ENCODE assay signal across 8 cellular contexts in genomic region chr19:28878862-28879566, GRCh38.
A peak's percentile ranks its signal among the peaks of the same experiment; 100 is the strongest.
DNase-seq lines count a peak whose midpoint lies in the region; ATAC-seq and TF ChIP-seq lines count a peak whose summit lies in the region.

No MANE protein-coding gene starts in this region.

- WGBS in IMR-90 (ENCODE audit: extremely low coverage in 2 of 2, insufficient read length in 1 of 2), 2 experiments: no CpG with 5 or more reads among the region's 11 CpGs

- 0 out of 2 replicates have a peak, but pooled peaks cover 3% of the 10 kb centered on the region for H3K9me1 ChIP-seq in IMR-90 (ENCODE audit: insufficient read depth, low read length)

- H2BK5ac ChIP-seq in IMR-90 (ENCODE audit: low read depth, low read length, poor library complexity, severe bottlenecking): no peak overlapping the region

- H3K56ac ChIP-seq in IMR-90 (ENCODE audit: extremely low read depth, insufficient read depth, low read length): no peak overlapping the region

- H3K23ac ChIP-seq in IMR-90 (ENCODE audit: low read depth, low read length): no peak overlapping the region

- H3F3A ChIP-seq in PC-3 (ENCODE audit: low read length, unreplicated experiment): no peaks in the 10 kb centered on the region

- H3K36me3 Mint-ChIP-seq in activated T-cell treated with anti-CD3 and anti-CD28 coated beads, Interleukin-2, amount 50 U/mL, for 72 hours (ENCODE audit: insufficient read depth in 2 of 2): no peaks in the 10 kb centered on the region
- no peaks in the 10 kb centered on the region for H3K36me3 Mint-ChIP-seq in type B pancreatic cell

- CTCF ChIA-PET in IMR-90 (lab: Yijun Ruan, JAX): interaction anchor here (0.8 to 1.0 kb wide), 2 partner anchors 142 to 912 kb away, joined by 3 to 6 read pairs; no protein-coding TSS in a partner anchor
- CTCF ChIA-PET in PC-3 (lab: Charles Lee): interaction anchor here (0.5 to 1.2 kb wide), 3 partner anchors 11 to 142 kb away, joined by 3 to 11 read pairs (median 4); no protein-coding TSS in a partner anchor

- no peak overlapping the region for H2AK5ac ChIP-seq in IMR-90 (ENCODE audit: low read depth, low read length)

- no peak overlapping the region for H3K27ac ChIP-seq in IMR-90 (ENCODE audit: insufficient read depth, low read length)
- no peak overlapping the region for H3K27ac ChIP-seq in PC-3 (ENCODE audit: low read length)

- no peak overlapping the region for H2AFZ ChIP-seq in IMR-90 (replicated peaks; ENCODE audit: low read length, poor library complexity)
- H2AFZ ChIP-seq in PC-3 (ENCODE audit: low read length): no peak overlapping the region

- H3K9ac ChIP-seq in IMR-90 (ENCODE audit: low read depth, low read length): no peak overlapping the region
- H3K9ac ChIP-seq in PC-3 (ENCODE audit: low read length): no peak overlapping the region

- H3K4ac ChIP-seq in IMR-90 (ENCODE audit: low read depth, low read length): no peak overlapping the region

- BruUV-seq in IMR-90 (replicated peaks; lab: Mats Ljungman, UMichigan) (no TSS peak), PC-3 (replicated peaks; lab: Mats Ljungman, UMichigan) (no TSS peak)

- H3K36me3 ChIP-seq in IMR-90 (ENCODE audit: control insufficient read depth, insufficient read depth, low read length) (no peaks in the 10 kb centered on the region), PC-3 (ENCODE audit: low read depth, low read length) (no peaks in the 10 kb centered on the region)

- H3K4me3 ChIP-seq in IMR-90 (ENCODE audit: insufficient read depth, low read depth, low read length): no peak overlapping the region
- no peak overlapping the region for H3K4me3 ChIP-seq in PC-3 (ENCODE audit: low read length)

- intact Hi-C loops in IMR-90 (cut with micrococcal nuclease) (loop anchor here (1.0 to 2.0 kb wide), 4 partner anchors 101 to 384 kb away; no protein-coding TSS in a partner anchor), PC-3 (cut with micrococcal nuclease) (no loop called here)

- peak; percentile 74 for ATAC-seq in IMR-90 (ENCODE audit: low read depth)
- ATAC-seq in PC-3: peak; percentile 29; the same call in 1 of the 2 replicates
- ATAC-seq in activated T-cell treated with anti-CD3 and anti-CD28 coated beads, Interleukin-2, amount 50 U/mL, for 72 hours (replicated peaks in 1 of 2): peak; percentile 39 to 40
- peak; percentile 60 for ATAC-seq in omental fat pad (ENCODE audit: low FRiP score)
- ATAC-seq in GM19467 (IDR thresholded peaks at IDR 0.05; ENCODE audit: unreplicated experiment): no peak

- no peaks in the 10 kb centered on the region for H3K9me2 ChIP-seq in PC-3 (replicated peaks; ENCODE audit: low read length)

- H3K4me1 ChIP-seq in IMR-90 (ENCODE audit: control insufficient read depth, insufficient read depth, low read length): no peaks in the 10 kb centered on the region; the same call in 1 of the 2 replicates
- no peaks in the 10 kb centered on the region for H3K4me1 ChIP-seq in PC-3 (ENCODE audit: insufficient read depth, low read length)

- H4K8ac ChIP-seq in IMR-90 (ENCODE audit: low read depth in 2 of 2, low read length in 2 of 2): no peak overlapping the region

- no peak for TF ChIP-seq POLR2A in IMR-90 (IDR thresholded peaks at IDR 0.05; ENCODE audit: low read depth, low read length)

- DNase-seq in DMS153 (lab: John Stamatoyannopoulos, UW): peak; percentile 46
- peak; percentile 71 for DNase-seq in IMR-90
- DNase-seq in PC-3: peak; percentile 62
- DNase-seq in activated T-cell treated with anti-CD3 and anti-CD28 coated beads, Interleukin-2, amount 50 U/mL, for 72 hours: peak; percentile 67 to 73
- DNase-seq in fibroblast of the conjunctiva (ENCODE audit: low read depth): peak; percentile 66
- DNase-seq in omental fat pad (ENCODE audit: low spot score): peak; percentile 68
- DNase-seq in type B pancreatic cell (ENCODE audit: extremely low spot score, unreplicated experiment): no peak

- H2BK15ac ChIP-seq in IMR-90 (ENCODE audit: low read depth, low read length): no peak overlapping the region

- no peaks in the 10 kb centered on the region for H3K79me2 ChIP-seq in PC-3 (ENCODE audit: low read length)

- H2BK20ac ChIP-seq in IMR-90 (ENCODE audit: low read depth, low read length): no peak overlapping the region; the same call in 1 of the 2 replicates

- H3K4me2 ChIP-seq in IMR-90 (ENCODE audit: low read depth, low read length): no peak overlapping the region
- H3K4me2 ChIP-seq in PC-3 (ENCODE audit: low read length): no peak overlapping the region

- no peak overlapping the region for H3K27ac Mint-ChIP-seq in activated T-cell treated with anti-CD3 and anti-CD28 coated beads, Interleukin-2, amount 50 U/mL, for 72 hours
- no peak overlapping the region for H3K27ac Mint-ChIP-seq in type B pancreatic cell

- H3K27me3 Mint-ChIP-seq in activated T-cell treated with anti-CD3 and anti-CD28 coated beads, Interleukin-2, amount 50 U/mL, for 72 hours (ENCODE audit: low read depth): no peaks in the 10 kb centered on the region
- H3K27me3 Mint-ChIP-seq in type B pancreatic cell: peaks cover 15% of the 10 kb centered on the region

- no peak overlapping the region for H2AK9ac ChIP-seq in IMR-90 (replicated peaks; ENCODE audit: low read depth, low read length, poor library complexity)

- H3K14ac ChIP-seq in IMR-90 (replicated peaks; ENCODE audit: low read depth, low read length): no peak overlapping the region

- dilution Hi-C loops in IMR-90 (cut with HindIII; ENCODE audit: low sequenced_read_pairs, unreplicated experiment): no loop called here

- H2BK120ac ChIP-seq in IMR-90 (ENCODE audit: low read depth, low read length): no peak overlapping the region

- H3K4me1 Mint-ChIP-seq in activated T-cell treated with anti-CD3 and anti-CD28 coated beads, Interleukin-2, amount 50 U/mL, for 72 hours (ENCODE audit: low read depth): no peaks in the 10 kb centered on the region
- H3K4me1 Mint-ChIP-seq in type B pancreatic cell (ENCODE audit: unreplicated experiment): peaks cover 33% of the 10 kb centered on the region

- H4K91ac ChIP-seq in IMR-90 (ENCODE audit: insufficient read depth, low read depth, low read length): no peak overlapping the region

- no peak overlapping the region for H3K18ac ChIP-seq in IMR-90 (ENCODE audit: low read depth, low read length)

- TF ChIP-seq CTCF in IMR-90 (conservative IDR thresholded peaks at IDR 0.05; ENCODE audit: low read depth, low read length) (peak; percentile 78), PC-3 (conservative IDR thresholded peaks at IDR 0.05; ENCODE audit: low read depth, low read length) (peak; percentile 63), omental fat pad (IDR thresholded peaks at IDR 0.05) (peak in 1 of 3 donors; percentile 53), type B pancreatic cell (conservative IDR thresholded peaks at IDR 0.05) (peak; percentile 89)

- H3K4me3 Mint-ChIP-seq in activated T-cell treated with anti-CD3 and anti-CD28 coated beads, Interleukin-2, amount 50 U/mL, for 72 hours: no peak overlapping the region
- no peak overlapping the region for H3K4me3 Mint-ChIP-seq in type B pancreatic cell

- H3K9me3 ChIP-seq in IMR-90 (ENCODE audit: control insufficient read depth, insufficient read depth, low read length): no peaks in the 10 kb centered on the region
- no peaks in the 10 kb centered on the region for H3K9me3 ChIP-seq in PC-3 (ENCODE audit: low read length)

- peak; percentile 85 for TF ChIP-seq RAD21 in IMR-90 (IDR thresholded peaks at IDR 0.05; ENCODE audit: low read length)

- POLR2A ChIA-PET in IMR-90 (lab: Charles Lee; ENCODE audit: unreplicated experiment): no interaction called here
- POLR2A ChIA-PET in PC-3 (lab: Charles Lee; ENCODE audit: unreplicated experiment): no interaction called here

- no peak overlapping the region for H4K5ac ChIP-seq in IMR-90 (ENCODE audit: low read depth, low read length)

- no peaks in the 10 kb centered on the region for H3K79me1 ChIP-seq in IMR-90 (ENCODE audit: low read depth in 1 of 2, low read length in 2 of 2)

- no peaks in the 10 kb centered on the region for H3K9me3 Mint-ChIP-seq in activated T-cell treated with anti-CD3 and anti-CD28 coated beads, Interleukin-2, amount 50 U/mL, for 72 hours
- H3K9me3 Mint-ChIP-seq in type B pancreatic cell: no peaks in the 10 kb centered on the region

- H3K27me3 ChIP-seq in IMR-90 (ENCODE audit: control insufficient read depth, insufficient read depth, low read length) (no peaks in the 10 kb centered on the region), PC-3 (ENCODE audit: low read length) (0 out of 2 replicates have a peak, but pooled peaks cover 6% of the 10 kb centered on the region)

- in situ Hi-C loops in IMR-90 (cut with MboI; ENCODE audit: low sequenced_read_pairs): no loop called here

- H4K20me1 ChIP-seq in IMR-90 (ENCODE audit: insufficient read depth, low read length): no peaks in the 10 kb centered on the region
- H4K20me1 ChIP-seq in PC-3 (ENCODE audit: low read length): no peaks in the 10 kb centered on the region

TF ChIP-seq in IMR-90, 13 proteins besides CTCF, POLR2A, EP300 and RAD21:
- TF ChIP-seq SMC3 (IDR thresholded peaks at IDR 0.05; ENCODE audit: low read depth, low read length) (peak; percentile 67), CHD1 (IDR thresholded peaks at IDR 0.05; ENCODE audit: low read depth, low read length) (no peak)
